In genomic region chr3:178475062-178475461, GRCh38 we compare ENCODE assay signal across 18 cellular contexts.
DNase-seq lines count a peak whose midpoint lies in the region; ATAC-seq and TF ChIP-seq lines count a peak whose summit lies in the region.
"Had no signal": no experiment of that assay in that cellular context is flagged by ENCODE, and none has a peak within 500 bp of the region (broad histone marks: within the 10 kb centered on the region; RNA-seq: fewer than 3 reads in every experiment).

No MANE protein-coding gene starts in this region.

- H3K36me3 Mint-ChIP-seq in WTC11: no peaks in the 10 kb centered on the region

- no peak for TF ChIP-seq POLR2A in stomach (IDR thresholded peaks at IDR 0.05)

- 62 to 75% (median 70%) methylated on average over 3 of the region's 3 CpGs for WGBS in stomach, 5 donors

- H3K27ac ChIP-seq in stomach: no peak overlapping the region

- POLR2A ChIA-PET in WTC11 (lab: Charles Lee): interaction anchor here (0.5 kb wide), 1 partner anchor 296 kb away, joined by 3 read pairs; no protein-coding TSS in a partner anchor

- ATAC-seq in WTC11 (peak; percentile 41), GM21390 (IDR thresholded peaks at IDR 0.05; ENCODE audit: unreplicated experiment) (no peak), GM19463 (IDR thresholded peaks at IDR 0.05; ENCODE audit: unreplicated experiment) (no peak)
- ATAC-seq: SK-N-SH treated with all-trans-retinoic acid at 6 μM for 48 hours had no signal

- CTCF ChIA-PET in WTC11 (lab: Charles Lee): no interaction called here

- H3K27ac Mint-ChIP-seq in WTC11: no peak overlapping the region
- H3K27ac Mint-ChIP-seq: CD4-positive, alpha-beta T cell; H9 had no signal

- TF ChIP-seq CTCF in WTC11 (IDR thresholded peaks at IDR 0.05) (no peak), stomach (IDR thresholded peaks at IDR 0.05) (no peak)

- H3K27me3 Mint-ChIP-seq in WTC11 (ENCODE audit: low read depth): no peaks in the 10 kb centered on the region

- DNase-seq in NCI-H510A treated with DMSO at 0.1 percent for 48 hours (lab: John Stamatoyannopoulos, UW) (peak; percentile 58), NCI-H510A (lab: John Stamatoyannopoulos, UW) (no peak), WTC11 (ENCODE audit: low spot score) (no peak), iPS-NIHi7 (ENCODE audit: extremely low spot score) (peak; percentile 17), stomach (peak; percentile 28), RKO (ENCODE audit: low spot score) (no peak)
- DNase-seq: BE2C; Caco-2; CD4-positive, alpha-beta T cell; H9; NCI-H1417 treated with DMSO at 0.1 percent for 48 hours; NCI-H446 treated with DMSO at 0.1 percent for 48 hours; NCI-H774; RPMI8226; SHP77 treated with DMSO at 0.1 percent for 48 hours had no signal

- H3K4me1 ChIP-seq in stomach: no peaks in the 10 kb centered on the region
- H3K4me1 ChIP-seq: BE2C had no signal

- no peak overlapping the region for H3K4me3 ChIP-seq in stomach

- no peak for TF ChIP-seq EP300 in stomach (IDR thresholded peaks at IDR 0.05)

- H3K4me3 Mint-ChIP-seq in WTC11: no peak overlapping the region
- H3K4me3 Mint-ChIP-seq: CD4-positive, alpha-beta T cell; H9 had no signal

- H3K36me3 ChIP-seq in stomach: no peaks in the 10 kb centered on the region
- H3K36me3 ChIP-seq: BE2C had no signal

- H3K9me3 ChIP-seq in stomach: no peaks in the 10 kb centered on the region
- H3K9me3 ChIP-seq: BE2C, Caco-2 had no signal

- H3K27me3 ChIP-seq in stomach: no peaks in the 10 kb centered on the region
- H3K27me3 ChIP-seq: BE2C had no signal

- intact Hi-C loops in stomach (cut with DNase I; ENCODE audit: low total_unique reads): no loop called here

- peaks cover 7% of the 10 kb centered on the region for H3K4me1 Mint-ChIP-seq in WTC11

- no peaks in the 10 kb centered on the region for H3K9me3 Mint-ChIP-seq in WTC11
- H3K9me3 Mint-ChIP-seq: CD4-positive, alpha-beta T cell; H9 had no signal

TF ChIP-seq in WTC11, 78 proteins besides CTCF, POLR2A, EP300 and RAD21:
- no peak for TF ChIP-seq NR1H2 (CRISPR knock-in tag; IDR thresholded peaks at IDR 0.05)
- TF ChIP-seq NR2C2 (CRISPR knock-in tag; IDR thresholded peaks at IDR 0.05): no peak
- TF ChIP-seq, protein P1, sequence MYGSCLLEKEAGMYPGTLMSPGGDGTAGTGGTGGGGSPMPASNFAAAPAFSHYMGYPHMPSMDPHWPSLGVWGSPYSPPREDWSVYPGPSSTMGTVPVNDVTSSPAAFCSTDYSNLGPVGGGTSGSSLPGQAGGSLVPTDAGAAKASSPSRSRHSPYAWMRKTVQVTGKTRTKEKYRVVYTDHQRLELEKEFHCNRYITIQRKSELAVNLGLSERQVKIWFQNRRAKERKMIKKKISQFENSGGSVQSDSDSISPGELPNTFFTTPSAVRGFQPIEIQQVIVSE (CRISPR knock-in tag; IDR thresholded peaks at IDR 0.05; ENCODE audit: borderline replicate concordance): no peak
- no peak for TF ChIP-seq ELF4 (CRISPR knock-in tag; IDR thresholded peaks at IDR 0.05; ENCODE audit: low read depth)
- no peak for TF ChIP-seq ESRRA (CRISPR knock-in tag; IDR thresholded peaks at IDR 0.05; ENCODE audit: borderline replicate concordance)
- TF ChIP-seq, protein P2, sequence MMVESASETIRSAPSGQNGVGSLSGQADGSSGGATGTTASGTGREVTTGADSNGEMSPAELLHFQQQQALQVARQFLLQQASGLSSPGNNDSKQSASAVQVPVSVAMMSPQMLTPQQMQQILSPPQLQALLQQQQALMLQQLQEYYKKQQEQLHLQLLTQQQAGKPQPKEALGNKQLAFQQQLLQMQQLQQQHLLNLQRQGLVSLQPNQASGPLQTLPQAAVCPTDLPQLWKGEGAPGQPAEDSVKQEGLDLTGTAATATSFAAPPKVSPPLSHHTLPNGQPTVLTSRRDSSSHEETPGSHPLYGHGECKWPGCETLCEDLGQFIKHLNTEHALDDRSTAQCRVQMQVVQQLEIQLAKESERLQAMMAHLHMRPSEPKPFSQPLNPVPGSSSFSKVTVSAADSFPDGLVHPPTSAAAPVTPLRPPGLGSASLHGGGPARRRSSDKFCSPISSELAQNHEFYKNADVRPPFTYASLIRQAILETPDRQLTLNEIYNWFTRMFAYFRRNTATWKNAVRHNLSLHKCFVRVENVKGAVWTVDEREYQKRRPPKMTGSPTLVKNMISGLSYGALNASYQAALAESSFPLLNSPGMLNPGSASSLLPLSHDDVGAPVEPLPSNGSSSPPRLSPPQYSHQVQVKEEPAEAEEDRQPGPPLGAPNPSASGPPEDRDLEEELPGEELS (CRISPR knock-in tag; IDR thresholded peaks at IDR 0.05): no peak
TF ChIP-seq in WTC11: peak in this region for 0.

Comparison
In these comparisons a context has a peak if more than half of its experiments do, and no peak if none do; other contexts are left out.
1. DNase-seq: peak in NCI-H510A treated with DMSO at 0.1 percent for 48 hours (single experiment), iPS-NIHi7 (single experiment) and stomach (single experiment); none in NCI-H510A (single experiment), WTC11 (single experiment) and RKO (single experiment).